2 cellular contexts compared by ENCODE assay signal in the genomic region with DNA sequence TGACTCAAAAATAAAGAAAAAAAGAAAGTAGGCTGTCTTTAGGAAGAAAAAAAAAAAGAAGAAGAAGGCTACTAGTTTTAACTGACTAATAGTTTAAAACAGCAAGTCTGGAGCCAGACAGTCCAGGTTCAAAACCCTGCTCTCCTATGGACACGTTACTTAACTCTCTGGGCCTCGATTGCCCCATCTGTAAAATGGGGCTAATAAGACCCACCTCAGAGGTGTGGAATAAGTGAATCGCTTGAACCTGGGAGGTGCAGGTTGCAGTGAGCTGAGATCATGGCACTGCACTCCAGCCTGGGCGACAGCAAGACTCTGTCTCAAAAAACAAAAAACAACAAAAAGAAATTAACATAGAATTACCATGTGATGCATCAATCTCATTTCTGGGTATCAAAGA.
A peak's percentile ranks its signal among the peaks of the same experiment; 100 is the strongest.
TF ChIP-seq lines count a peak whose summit lies in the region.

No MANE protein-coding gene starts in this region.

TF ChIP-seq in HEK293, 187 proteins besides CTCF, POLR2A, EP300 and RAD21 (continued from another document):
- TF ChIP-seq, protein P1, sequence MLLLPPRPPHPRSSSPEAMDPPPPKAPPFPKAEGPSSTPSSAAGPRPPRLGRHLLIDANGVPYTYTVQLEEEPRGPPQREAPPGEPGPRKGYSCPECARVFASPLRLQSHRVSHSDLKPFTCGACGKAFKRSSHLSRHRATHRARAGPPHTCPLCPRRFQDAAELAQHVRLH (tag by site-specific recombination; IDR thresholded peaks at IDR 0.05), result peak; percentile 13; the same call in 1 of the 2 replicates
- TF ChIP-seq ZNF394 (tag by site-specific recombination; IDR thresholded peaks at IDR 0.05; ENCODE audit: borderline replicate concordance) (no peak), ZNF837 (tag by site-specific recombination; IDR thresholded peaks at IDR 0.05) (no peak)

TF ChIP-seq in GM12878, 131 proteins besides CTCF, POLR2A, EP300 and RAD21 (continued from another document):
- TF ChIP-seq BACH1 (IDR thresholded peaks at IDR 0.05; ENCODE audit: borderline replicate concordance) (no peak), RUNX3 (IDR thresholded peaks at IDR 0.05; ENCODE audit: low read length) (no peak)
